Comparison of ENCODE assay signal across 24 cellular contexts in the genomic region with DNA sequence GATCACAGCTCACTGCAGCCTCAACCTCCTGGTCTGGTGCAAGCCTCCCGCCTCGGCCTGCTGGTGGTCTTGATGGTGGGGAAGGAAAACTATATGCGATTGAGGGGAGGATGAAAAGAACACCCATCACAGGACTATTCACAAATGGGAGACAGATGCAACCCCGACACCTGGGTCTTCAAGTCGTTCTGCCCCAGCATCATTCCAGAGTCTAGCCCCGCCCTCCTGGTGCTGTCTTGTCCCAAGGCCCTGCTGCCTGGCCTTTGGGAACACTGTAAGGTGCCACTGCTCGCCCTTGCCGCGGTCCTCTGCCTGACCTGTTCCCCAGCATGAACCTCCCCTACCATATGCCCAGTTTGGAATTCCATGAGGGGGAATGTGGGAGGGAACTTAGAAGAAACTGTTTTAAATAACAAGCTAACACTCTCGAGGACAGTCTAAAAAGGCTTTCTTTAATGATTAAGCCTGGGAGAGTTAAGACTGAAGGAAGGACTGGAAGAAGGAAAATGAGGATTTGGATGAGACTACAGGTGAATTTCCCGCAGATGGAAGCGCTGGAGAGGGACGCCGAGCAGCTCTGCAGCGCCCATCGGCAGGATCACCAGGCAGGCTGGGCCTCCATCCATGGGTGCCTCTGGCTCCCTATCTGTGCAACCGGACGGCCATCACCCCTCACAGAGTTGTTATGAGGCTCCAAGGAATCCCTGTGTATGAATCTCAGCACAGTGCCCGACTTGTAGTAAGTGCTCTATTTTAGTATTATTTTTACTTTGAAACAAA.
"Had no signal": no experiment of that assay in that cellular context is flagged by ENCODE, and none has a peak within 500 bp of the region (broad histone marks: within the 10 kb centered on the region; RNA-seq: fewer than 3 reads in every experiment).

No MANE protein-coding gene starts in this region.

- H3K27ac ChIP-seq: parathyroid adenoma, psoas muscle, right lobe of liver, suprapubic skin, thoracic aorta, tibial artery, upper lobe of right lung had no signal

- H3K9ac ChIP-seq: parathyroid adenoma had no signal

- H3K27me3 ChIP-seq: right lobe of liver, suprapubic skin, upper lobe of right lung had no signal

- H3K9me3 ChIP-seq: mucosa of descending colon, psoas muscle, right lobe of liver, suprapubic skin, thoracic aorta, tibial artery, upper lobe of right lung had no signal

- H3K4me2 ChIP-seq: smooth muscle cell had no signal

- FAIRE-seq: keratinocyte, urothelium cell line had no signal

- DNase-seq: hippocampal formation; kidney glomerular epithelial cell; left cardiac atrium; midbrain; mucosa of descending colon; naive thymus-derived CD4-positive, alpha-beta T cell; psoas muscle; stimulated activated CD4-positive, alpha-beta T cell treated with anti-CD3 and anti-CD28 coated beads, Interleukin-12 subunit alpha, Interleukin-12 subunit beta, amount 100 ng/mL, for 4 hours; stimulated activated CD4-positive, alpha-beta T cell treated with anti-CD3 and anti-CD28 coated beads, Interleukin-15, amount 100 ng/mL, for 24 hours; stimulated activated CD4-positive, alpha-beta T cell treated with anti-CD3 and anti-CD28 coated beads, Interleukin-2, amount 100 ng/mL, for 24 hours; stimulated activated CD4-positive, alpha-beta T cell treated with anti-CD3 and anti-CD28 coated beads, Interleukin-4, amount 100 ng/mL, for 1 hour; stimulated activated naive B cell treated with anti-CD40 and anti-IgM and Interleukin-4, amounts not matched to agents 10 μg/mL and 1 μg/mL and 100 μg/mL, for 72 hours; tibial artery; trophoblast cell; upper lobe of right lung had no signal

- H2AFZ ChIP-seq: parathyroid adenoma had no signal

- H3K4me3 ChIP-seq: mucosa of descending colon, psoas muscle, right lobe of liver, smooth muscle cell, suprapubic skin, thoracic aorta, tibial artery, upper lobe of right lung had no signal

- H3K4me1 ChIP-seq: parathyroid adenoma, psoas muscle, right lobe of liver, suprapubic skin, tibial artery, upper lobe of right lung had no signal

- ATAC-seq: left cardiac atrium; left lobe of liver; mucosa of descending colon; naive thymus-derived CD4-positive, alpha-beta T cell; natural killer cell treated with Interleukin-12 subunit alpha and Interleukin-12 subunit beta and Interleukin-15 and Interleukin-18, amount 100 ng/mL, for 72 hours; psoas muscle; stimulated activated naive B cell treated with anti-CD40 and anti-IgM and Interleukin-4, amounts not matched to agents 10 μg/mL and 1 μg/mL and 100 μg/mL, for 72 hours had no signal

- H3K79me2 ChIP-seq: parathyroid adenoma had no signal

- H3K36me3 ChIP-seq: right lobe of liver, suprapubic skin, thoracic aorta, tibial artery, upper lobe of right lung had no signal
